Comparison of ENCODE assay signal across 15 cellular contexts in the genomic region with DNA sequence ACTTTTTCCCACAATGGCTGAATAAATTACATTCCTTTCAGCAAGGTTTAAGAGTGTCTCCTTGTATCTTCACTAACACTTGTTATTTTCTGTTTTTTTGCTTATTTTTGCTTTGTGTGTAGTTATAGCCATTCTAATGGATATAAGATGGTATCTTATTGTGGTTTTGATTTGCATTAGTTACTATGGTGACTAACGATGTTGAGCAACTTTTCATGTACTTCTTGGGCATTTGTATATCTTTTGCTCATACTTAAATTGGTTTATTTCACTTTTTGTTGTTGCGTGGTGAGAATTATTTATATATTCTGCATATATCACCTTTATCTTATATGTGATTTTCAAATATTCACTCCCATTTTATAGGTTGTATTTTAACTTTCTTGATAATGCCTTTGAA.
DNase-seq lines count a peak whose midpoint lies in the region; ATAC-seq and TF ChIP-seq lines count a peak whose summit lies in the region.
"Had no signal": no experiment of that assay in that cellular context is flagged by ENCODE, and none has a peak within 500 bp of the region (broad histone marks: within the 10 kb centered on the region; RNA-seq: fewer than 3 reads in every experiment).

No MANE protein-coding gene starts in this region.

- 56% methylated on average over 2 of the region's 2 CpGs for WGBS in mammary epithelial cell (ENCODE audit: low coverage, missing lambda C conversion rate)

- in situ Hi-C loops in mammary epithelial cell (cut with MboI; ENCODE audit: low sequenced_read_pairs in 2 of 2), result no loop called here

- TF ChIP-seq CTCF in mammary epithelial cell (conservative IDR thresholded peaks at IDR 0.05 in 1 of 2, IDR thresholded peaks at IDR 0.05 in 1 of 2; ENCODE audit: extremely low read depth in 1 of 2, insufficient read depth in 1 of 2, low read depth in 1 of 2, low read length in 2 of 2) (no peak), progenitor cell of endocrine pancreas (IDR thresholded peaks at IDR 0.05; ENCODE audit: unreplicated experiment) (no peak), GM10248 (IDR thresholded peaks at IDR 0.05; ENCODE audit: control extremely low read depth, extremely low read depth, low read depth, missing control alignments) (no peak)

- H4K20me1 ChIP-seq in mammary epithelial cell (ENCODE audit: insufficient read depth, low read length), result no peaks in the 10 kb centered on the region

- no peaks in the 10 kb centered on the region for H3K9me3 ChIP-seq in mammary epithelial cell (replicated peaks; ENCODE audit: insufficient read depth, low read length)
- H3K9me3 ChIP-seq: A549, BE2C had no signal

- dilution Hi-C loops in mammary epithelial cell (cut with HindIII; ENCODE audit: low sequenced_read_pairs), result no loop called here

- H3K27me3 ChIP-seq in mammary epithelial cell (ENCODE audit: insufficient read depth, low read length), result no peaks in the 10 kb centered on the region
- H3K27me3 ChIP-seq: BE2C had no signal

- no peak overlapping the region for H3K9ac ChIP-seq in mammary epithelial cell (ENCODE audit: insufficient read depth, low read length)

- H3K4me3 Mint-ChIP-seq in progenitor cell of endocrine pancreas (ENCODE audit: low read depth), result no peak overlapping the region
- H3K4me3 Mint-ChIP-seq: CD4-positive, alpha-beta memory T cell; H9; IgD-negative memory B cell had no signal

- DNase-seq in H4 (ENCODE audit: low spot score) (peak; percentile 47), OCI-M1 (lab: John Stamatoyannopoulos, UW) (peak; percentile 30), mammary epithelial cell (peak; percentile 18), progenitor cell of endocrine pancreas (ENCODE audit: low spot score, unreplicated experiment) (no peak), GM10248 (ENCODE audit: extremely low spot score) (no peak)
- DNase-seq: BE2C; CD4-positive, alpha-beta memory T cell; DMS79; GF-D8; H9 had no signal

- peak overlapping the region; percentile 62 for H3K27ac Mint-ChIP-seq in progenitor cell of endocrine pancreas
- H3K27ac Mint-ChIP-seq: CD4-positive, alpha-beta memory T cell; H9; IgD-negative memory B cell had no signal

- no peak overlapping the region for H3K27ac ChIP-seq in mammary epithelial cell (ENCODE audit: insufficient read depth, low read depth, low read length)
- H3K27ac ChIP-seq: A549, C4-2B had no signal

- intact Hi-C loops in mammary epithelial cell (cut with micrococcal nuclease), result no loop called here

- no peaks in the 10 kb centered on the region for H3K4me1 ChIP-seq in mammary epithelial cell (ENCODE audit: insufficient read depth, low read length)
- H3K4me1 ChIP-seq: A549, BE2C had no signal

- no peak overlapping the region for H3K4me2 ChIP-seq in mammary epithelial cell (ENCODE audit: insufficient read depth, low read depth, low read length)
- H3K4me2 ChIP-seq: A549 had no signal

- ATAC-seq in GM21737 (IDR thresholded peaks at IDR 0.05; ENCODE audit: unreplicated experiment) (no peak), HG02884 (IDR thresholded peaks at IDR 0.05; ENCODE audit: unreplicated experiment) (no peak)
- ATAC-seq: A549 had no signal

- POLR2A ChIA-PET in GM10248 (lab: Yijun Ruan, JAX), result no interaction called here

- no peaks in the 10 kb centered on the region for H3K9me3 Mint-ChIP-seq in progenitor cell of endocrine pancreas (ENCODE audit: low read depth)
- H3K9me3 Mint-ChIP-seq: H9, IgD-negative memory B cell had no signal

- H3K36me3 ChIP-seq in mammary epithelial cell (ENCODE audit: insufficient read depth, low read length), result no peaks in the 10 kb centered on the region
- H3K36me3 ChIP-seq: BE2C had no signal

- BruUV-seq in mammary epithelial cell (replicated peaks; lab: Mats Ljungman, UMichigan), result no TSS peak

- H2AFZ ChIP-seq in mammary epithelial cell (ENCODE audit: low read depth, low read length), result no peak overlapping the region

- H3K79me2 ChIP-seq in mammary epithelial cell (ENCODE audit: insufficient read depth, low read length), result no peaks in the 10 kb centered on the region

- H3K4me3 ChIP-seq in mammary epithelial cell (replicated peaks in 1 of 3; ENCODE audit: insufficient read depth in 1 of 3, low read depth in 2 of 3, low read length in 3 of 3), result no peak overlapping the region
- H3K4me3 ChIP-seq: A549 had no signal

- no peaks in the 10 kb centered on the region for H3K27me3 Mint-ChIP-seq in progenitor cell of endocrine pancreas
- H3K27me3 Mint-ChIP-seq: CD4-positive, alpha-beta memory T cell; IgD-negative memory B cell had no signal

- CTCF ChIA-PET in mammary epithelial cell (lab: Charles Lee; ENCODE audit: low non-redundant PET) (no interaction called here), GM10248 (lab: Yijun Ruan, JAX) (no interaction called here)

- no peaks in the 10 kb centered on the region for H3K36me3 Mint-ChIP-seq in progenitor cell of endocrine pancreas (ENCODE audit: insufficient read depth)
- H3K36me3 Mint-ChIP-seq: CD4-positive, alpha-beta memory T cell; IgD-negative memory B cell had no signal

- no peaks in the 10 kb centered on the region for H3K4me1 Mint-ChIP-seq in progenitor cell of endocrine pancreas (ENCODE audit: low read depth)
- H3K4me1 Mint-ChIP-seq: CD4-positive, alpha-beta memory T cell; IgD-negative memory B cell had no signal

Comparison
In these comparisons a context has a peak if more than half of its experiments do, and no peak if none do; other contexts are left out.
1. DNase-seq: peak in H4 (single experiment), OCI-M1 (single experiment) and mammary epithelial cell (single experiment); none in progenitor cell of endocrine pancreas (single experiment) and GM10248 (single experiment).